ENCODE assay signal across 19 cellular contexts in genomic region chr6:36495086-36495485, GRCh38. TPM values are rescaled to one million over a fixed set of nuclear protein-coding genes. Genes with fewer than 3 reads are reported as not detected.
"Had no signal": no experiment of that assay in that cellular context is flagged by ENCODE, and none has a peak within 500 bp of the region (broad histone marks: within the 10 kb centered on the region; RNA-seq: fewer than 3 reads in every experiment).

No MANE protein-coding gene starts in this region.

- H3K27ac Mint-ChIP-seq: activated CD4-positive, alpha-beta T cell treated with anti-CD3 and anti-CD28 coated beads, Interleukin-2, amount 10 ng/mL, durations not matched to agents 24 days and 14 days had no signal

- H3K9me3 ChIP-seq: pancreas, right lobe of liver, thoracic aorta had no signal

- DNase-seq: activated CD4-positive, alpha-beta T cell treated with anti-CD3 and anti-CD28 coated beads, Interleukin-2, amount 10 ng/mL, durations not matched to agents 24 days and 14 days; activated CD8-positive, alpha-beta memory T cell treated with anti-CD3 and anti-CD28 coated beads, Interleukin-2, amount 50 U/mL, for 4 hours; activated gamma-delta T cell treated with Interleukin-2 at 50 U/mL for 16 hours; activated T-cell treated with anti-CD3 and anti-CD28 coated beads, Interleukin-2, amount 50 U/mL, for 72 hours; caudate nucleus; dorsolateral prefrontal cortex; erythroblast; foreskin melanocyte; glutamatergic neuron; hippocampal formation; midbrain; pancreas; right lobe of liver; small intestine; stimulated activated CD4-positive, alpha-beta T cell treated with anti-CD3 and anti-CD28 coated beads, Interleukin-4, amount 100 ng/mL, for 1 hour had no signal

- H3K4me3 Mint-ChIP-seq: activated CD4-positive, alpha-beta T cell treated with anti-CD3 and anti-CD28 coated beads, Interleukin-2, amount 10 ng/mL, durations not matched to agents 24 days and 14 days; activated T-cell treated with anti-CD3 and anti-CD28 coated beads, Interleukin-2, amount 50 U/mL, for 72 hours; brain had no signal

- H3K9me3 Mint-ChIP-seq: activated CD4-positive, alpha-beta T cell treated with anti-CD3 and anti-CD28 coated beads, Interleukin-2, amount 10 ng/mL, durations not matched to agents 24 days and 14 days; activated T-cell treated with anti-CD3 and anti-CD28 coated beads, Interleukin-2, amount 50 U/mL, for 72 hours; brain had no signal

- H3K4me3 ChIP-seq: dorsolateral prefrontal cortex, lung, pancreas, right lobe of liver, thoracic aorta had no signal

- H3K27me3 Mint-ChIP-seq: activated CD4-positive, alpha-beta T cell treated with anti-CD3 and anti-CD28 coated beads, Interleukin-2, amount 10 ng/mL, durations not matched to agents 24 days and 14 days; brain had no signal

- H3K27me3 ChIP-seq: dorsolateral prefrontal cortex, pancreas, right lobe of liver had no signal

- H3K4me1 ChIP-seq: pancreas had no signal

- ATAC-seq: activated T-cell treated with anti-CD3 and anti-CD28 coated beads, Interleukin-2, amount 50 U/mL, for 72 hours; pancreas; right lobe of liver had no signal

- H3K27ac ChIP-seq: dorsolateral prefrontal cortex, pancreas, right lobe of liver, thoracic aorta had no signal

RNA-seq across cellular contexts. Expression of gene PXT1, which starts 52.4 kb away (rescaled TPM):
- total RNA-seq: pancreas, thoracic aorta, urinary bladder had no signal
- polyA plus RNA-seq: pancreas, small intestine had no signal
